In the genomic region with DNA sequence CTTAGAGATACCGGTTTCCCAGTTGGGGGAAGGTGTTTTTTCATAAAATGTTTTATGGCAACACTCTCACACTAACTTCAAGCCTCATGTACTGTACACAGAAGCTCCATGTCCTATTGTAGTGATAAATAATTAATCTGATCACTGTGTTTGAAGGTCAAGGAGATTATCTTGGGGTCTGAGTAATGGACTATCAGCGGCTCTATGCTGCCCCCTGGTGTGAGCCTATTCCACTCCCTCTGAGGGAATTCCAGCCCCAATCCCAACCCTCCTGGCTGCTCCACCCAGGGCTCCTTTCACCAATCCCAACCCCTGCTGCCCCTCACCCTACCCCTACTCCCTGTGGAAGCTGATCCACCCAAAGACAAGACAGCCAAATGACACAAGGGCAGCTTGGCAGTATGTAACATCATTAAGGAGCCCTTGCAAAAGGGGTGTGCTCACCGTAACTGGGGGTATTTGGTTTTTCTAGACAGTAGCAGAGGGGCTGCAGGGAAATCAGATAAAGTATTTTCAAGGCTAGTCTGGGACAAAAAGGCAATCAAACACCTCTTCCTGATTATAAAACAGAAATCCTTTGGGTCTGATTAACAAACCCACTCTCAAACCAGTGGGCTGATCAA, we compare ENCODE assay signal across 8 cellular contexts. TPM values are rescaled to one million over a fixed set of nuclear protein-coding genes. Genes with fewer than 3 reads are reported as not detected.
DNase-seq lines count a peak whose midpoint lies in the region; ATAC-seq and TF ChIP-seq lines count a peak whose summit lies in the region.

No MANE protein-coding gene starts in this region.

- WGBS in esophagus muscularis mucosa: 32% methylated on average over 3 of the region's 3 CpGs

- peak overlapping the region; percentile 47 to 91 (median 55) for H3K27ac Mint-ChIP-seq in nephron

- intact Hi-C loops in esophagus muscularis mucosa (cut with DNase I): loop anchor here (2.0 to 5.0 kb wide), 2 partner anchors 62 to 99 kb away; no protein-coding TSS in a partner anchor

- no peaks in the 10 kb centered on the region for H3K9me3 ChIP-seq in esophagus muscularis mucosa

- H3K4me1 Mint-ChIP-seq in nephron: peaks cover 15% of the 10 kb centered on the region

- H3K4me3 Mint-ChIP-seq in nephron: no peak overlapping the region

- ATAC-seq in GM21576 (IDR thresholded peaks at IDR 0.05; ENCODE audit: unreplicated experiment) (no peak), HG03354 (IDR thresholded peaks at IDR 0.05; ENCODE audit: poor library complexity, severe bottlenecking, unreplicated experiment) (no peak)

- H3K27ac ChIP-seq in esophagus muscularis mucosa (replicated peaks in 1 of 4): no peak overlapping the region

- peaks cover 43 to 96% (median 78%) of the 10 kb centered on the region in 4 donors for H3K36me3 ChIP-seq in esophagus muscularis mucosa

- H3K4me3 ChIP-seq in NB4 (ENCODE audit: low read depth, low read length) (no peak overlapping the region), esophagus muscularis mucosa (no peak overlapping the region)

- TF ChIP-seq POLR2A in NB4 (IDR thresholded peaks at IDR 0.05; ENCODE audit: extremely low read depth, insufficient read length): no peak
- no peak for TF ChIP-seq POLR2A in esophagus muscularis mucosa (IDR thresholded peaks at IDR 0.05; ENCODE audit: low read depth)

- H3K27me3 ChIP-seq in esophagus muscularis mucosa: no peaks in the 10 kb centered on the region

- TF ChIP-seq CTCF in NB4 (IDR thresholded peaks at IDR 0.05; ENCODE audit: low read depth, low read length) (peak; percentile 74), esophagus muscularis mucosa (IDR thresholded peaks at IDR 0.05) (peak; percentile 58 to 73 (median 70)), nephron (IDR thresholded peaks at IDR 0.05; ENCODE audit: unreplicated experiment in 3 of 3) (peak; percentile 73 to 78 (median 78))

- peaks cover 0 to 11% (median 3%) of the 10 kb centered on the region in 4 donors for H3K4me1 ChIP-seq in esophagus muscularis mucosa

- TF ChIP-seq EP300 in esophagus muscularis mucosa (IDR thresholded peaks at IDR 0.05): no peak

- peaks cover 38% of the 10 kb centered on the region for H3K36me3 Mint-ChIP-seq in nephron (ENCODE audit: low read depth)

- no peaks in the 10 kb centered on the region for H3K9me3 Mint-ChIP-seq in nephron

- DNase-seq in NCI-H187 (lab: John Stamatoyannopoulos, UW): peak; percentile 7 to 17
- DNase-seq in NCI-H187 treated with DMSO at 0.1 percent for 48 hours (lab: John Stamatoyannopoulos, UW): no peak
- peak; percentile 53 for DNase-seq in NB4 (ENCODE audit: low read depth)
- DNase-seq in activated CD4-positive, alpha-beta T cell treated with anti-CD3 and anti-CD28 coated beads, Interleukin-2, amount 50 U/mL, for 1 hour: peak; percentile 43
- DNase-seq in esophagus muscularis mucosa (ENCODE audit: extremely low spot score): no peak

- H3K27me3 Mint-ChIP-seq in nephron (ENCODE audit: low read depth): no peaks in the 10 kb centered on the region

RNA-seq across cellular contexts. Expression of a gene that starts 22.3 kb away (rescaled TPM):
- 10 to 100 TPM; 15.4 to 17.9 (median 17.5) TPM for total RNA-seq in esophagus muscularis mucosa

RNA-seq across cellular contexts. Expression of a gene that starts 22.4 kb away (rescaled TPM):
- total RNA-seq in esophagus muscularis mucosa: 10 to 100 TPM; 12.7 to 20.5 (median 15.2) TPM

RNA-seq across cellular contexts. Expression of a gene that starts 32.2 kb away (rescaled TPM):
- total RNA-seq in esophagus muscularis mucosa: 1 to 10 TPM in 2 of 4 donors, under 1 TPM in 2; 0.42 to 1.1 (median 0.88) TPM

RNA-seq across cellular contexts. Expression of a gene that starts 51.0 kb away (rescaled TPM):
- 10 to 100 TPM; 17.9 to 23.5 (median 20.4) TPM for total RNA-seq in esophagus muscularis mucosa

Comparison
In these comparisons a context has a peak if more than half of its experiments do, and no peak if none do; other contexts are left out.
1. DNase-seq: peak in NCI-H187 (2 of 2), NB4 (single experiment) and activated CD4-positive, alpha-beta T cell treated with anti-CD3 and anti-CD28 coated beads, Interleukin-2, amount 50 U/mL, for 1 hour (single experiment); none in NCI-H187 treated with DMSO at 0.1 percent for 48 hours (single experiment) and esophagus muscularis mucosa (single experiment).
2. Peak in every context shown above with its lines, with median percentiles within 50 percentile points of each other: CTCF ChIP-seq.